Comparison of ENCODE assay signal across 30 cellular contexts in the genomic region with DNA sequence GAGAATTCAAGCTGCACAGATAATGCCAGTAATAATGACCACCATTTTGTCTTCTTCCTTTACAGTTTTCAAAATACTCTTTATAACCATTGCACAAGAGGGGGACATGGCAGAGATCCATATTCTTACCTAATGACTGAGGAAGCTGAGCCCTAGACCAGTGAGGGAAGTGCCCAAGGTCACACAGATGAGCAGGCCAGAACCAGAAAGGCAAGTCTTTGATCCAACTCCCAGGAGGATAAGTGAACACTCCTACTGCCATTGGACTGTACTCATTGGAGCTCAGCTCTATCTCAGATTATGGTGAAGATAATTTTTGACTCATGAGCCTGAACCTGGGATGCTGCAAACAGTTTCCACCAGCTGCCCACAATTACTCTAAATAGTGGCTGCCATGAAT. TPM values are rescaled to one million over a fixed set of nuclear protein-coding genes. Genes with fewer than 3 reads are reported as not detected.
"Had no signal": no experiment of that assay in that cellular context is flagged by ENCODE, and none has a peak within 500 bp of the region (broad histone marks: within the 10 kb centered on the region; RNA-seq: fewer than 3 reads in every experiment).

No MANE protein-coding gene starts in this region.

- H3K9me3 Mint-ChIP-seq: activated naive CD8-positive, alpha-beta T cell treated with anti-CD3 and anti-CD28 coated beads for 36 hours; central memory CD8-positive, alpha-beta T cell; dendritic cell treated with granulocyte-macrophage colony-stimulating factor and Interleukin-4, amounts not matched to agents 40 ng/mL and 50 ng/mL, for 4 days; natural killer cell; stimulated activated naive B cell treated with anti-CD40 and anti-IgM and Interleukin-4, amounts not matched to agents 10 μg/mL and 1 μg/mL and 100 μg/mL, for 72 hours; WTC11 had no signal

- DNase-seq: activated CD4-positive, alpha-beta T cell treated with anti-CD3 and anti-CD28 coated beads, Interleukin-2, amount 50 U/mL, for 4 hours; activated CD8-positive, alpha-beta memory T cell treated with anti-CD3 and anti-CD28 coated beads for 24 hours; activated effector memory CD4-positive, alpha-beta T cell treated with Interleukin-2 at 50 U/mL for 16 hours; activated naive CD4-positive, alpha-beta T cell treated with Interleukin-2 at 50 U/mL for 16 hours; activated naive CD8-positive, alpha-beta T cell treated with anti-CD3 and anti-CD28 coated beads for 36 hours; amniotic stem cell; heart right ventricle; left ventricle myocardium inferior; mesendoderm; natural killer cell; right lobe of liver; stimulated activated CD4-positive, alpha-beta T cell treated with anti-CD3 and anti-CD28 coated beads, Interleukin-4, amount 100 ng/mL, for 4 hours; stimulated activated CD8-positive, alpha-beta memory T cell treated with anti-CD3 and anti-CD28 coated beads, Interleukin-4, amount 100 ng/mL, for 48 hours; stimulated activated naive B cell treated with anti-CD40 and anti-IgM and Interleukin-4, amounts not matched to agents 10 μg/mL and 1 μg/mL and 100 μg/mL, for 72 hours; stomach; T-helper 2 cell; thyroid gland; upper lobe of left lung had no signal

- H3K4me1 Mint-ChIP-seq: activated naive CD8-positive, alpha-beta T cell treated with anti-CD3 and anti-CD28 coated beads for 36 hours; central memory CD8-positive, alpha-beta T cell; natural killer cell; stimulated activated naive B cell treated with anti-CD40 and anti-IgM and Interleukin-4, amounts not matched to agents 10 μg/mL and 1 μg/mL and 100 μg/mL, for 72 hours; WTC11 had no signal

- ATAC-seq: foreskin keratinocyte; heart right ventricle; natural killer cell; stimulated activated naive B cell treated with anti-CD40 and anti-IgM and Interleukin-4, amounts not matched to agents 10 μg/mL and 1 μg/mL and 100 μg/mL, for 72 hours; WTC11 had no signal

- H3K4me1 ChIP-seq: foreskin keratinocyte, heart right ventricle, left ventricle myocardium inferior, right lobe of liver, stomach, thyroid gland, upper lobe of left lung had no signal

- H3K4me3 Mint-ChIP-seq: activated naive CD8-positive, alpha-beta T cell treated with anti-CD3 and anti-CD28 coated beads for 36 hours; central memory CD8-positive, alpha-beta T cell; dendritic cell treated with granulocyte-macrophage colony-stimulating factor and Interleukin-4, amounts not matched to agents 40 ng/mL and 50 ng/mL, for 4 days; natural killer cell; stimulated activated naive B cell treated with anti-CD40 and anti-IgM and Interleukin-4, amounts not matched to agents 10 μg/mL and 1 μg/mL and 100 μg/mL, for 72 hours; WTC11 had no signal

- H3K4me3 ChIP-seq: heart right ventricle, left ventricle myocardium inferior, lung, right lobe of liver, skin epidermis, stomach, thyroid gland, upper lobe of left lung had no signal

- H3K9me3 ChIP-seq: heart right ventricle, left ventricle myocardium inferior, right lobe of liver, stomach, thyroid gland, upper lobe of left lung had no signal

- H3K36me3 Mint-ChIP-seq: activated naive CD8-positive, alpha-beta T cell treated with anti-CD3 and anti-CD28 coated beads for 36 hours; natural killer cell; stimulated activated naive B cell treated with anti-CD40 and anti-IgM and Interleukin-4, amounts not matched to agents 10 μg/mL and 1 μg/mL and 100 μg/mL, for 72 hours; WTC11 had no signal

- H3K27me3 Mint-ChIP-seq: activated naive CD8-positive, alpha-beta T cell treated with anti-CD3 and anti-CD28 coated beads for 36 hours; central memory CD8-positive, alpha-beta T cell; dendritic cell treated with granulocyte-macrophage colony-stimulating factor and Interleukin-4, amounts not matched to agents 40 ng/mL and 50 ng/mL, for 4 days; progenitor cell of endocrine pancreas; stimulated activated naive B cell treated with anti-CD40 and anti-IgM and Interleukin-4, amounts not matched to agents 10 μg/mL and 1 μg/mL and 100 μg/mL, for 72 hours had no signal

- FAIRE-seq: astrocyte, islet of Langerhans had no signal

- H3K27ac Mint-ChIP-seq: activated naive CD8-positive, alpha-beta T cell treated with anti-CD3 and anti-CD28 coated beads for 36 hours; dendritic cell treated with granulocyte-macrophage colony-stimulating factor and Interleukin-4, amounts not matched to agents 40 ng/mL and 50 ng/mL, for 4 days; natural killer cell; progenitor cell of endocrine pancreas; stimulated activated naive B cell treated with anti-CD40 and anti-IgM and Interleukin-4, amounts not matched to agents 10 μg/mL and 1 μg/mL and 100 μg/mL, for 72 hours; WTC11 had no signal

- H3K27ac ChIP-seq: epithelial cell of prostate, foreskin keratinocyte, heart right ventricle, left ventricle myocardium inferior, right lobe of liver, skin epidermis, stomach, thyroid gland, upper lobe of left lung had no signal

RNA-seq across cellular contexts. Expression of a gene that starts 53.5 kb away (rescaled TPM):
- total RNA-seq: omental fat pad, renal cortical epithelial cell, stomach, thyroid gland had no signal
- polyA plus RNA-seq: foreskin keratinocyte had no signal
